8 cellular contexts compared by ENCODE assay signal in genomic region chr9:214488-215448, GRCh38. TPM values are rescaled to one million over a fixed set of nuclear protein-coding genes. Genes with fewer than 3 reads are reported as not detected.
DNase-seq lines count a peak whose midpoint lies in the region; ATAC-seq, FAIRE-seq and TF ChIP-seq lines count a peak whose summit lies in the region.

TSS of gene DOCK8 (plus strand) at chr9:214865. CDS start at chr9:214977, 112 bp downstream.

- TF ChIP-seq CTCF in 22Rv1 (IDR thresholded peaks at IDR 0.05) (peak; percentile 80), psoas muscle (IDR thresholded peaks at IDR 0.05) (peak; percentile 25)

- DNase-seq in OCI-M1 (lab: John Stamatoyannopoulos, UW) (peak; percentile 84), Right ventricle myocardium inferior (ENCODE audit: missing footprints) (peak; percentile 94), psoas muscle (peak; percentile 65 to 81), urothelium cell line (ENCODE audit: low spot score) (peak; percentile 74)
- DNase-seq in activated T-helper 9 cell treated with anti-CD3 and anti-CD28 coated beads, Interleukin-2, amount 50 U/mL, for 16 hours (ENCODE audit: low read depth) = peak; percentile 47

- H3K4me3 ChIP-seq in psoas muscle = peak within 1 kb of the TSS; percentile 72

- H3K27ac ChIP-seq in 22Rv1 (peak within 1 kb of the TSS; percentile 78), psoas muscle (peak within 1 kb of the TSS; percentile 50)

- no peaks in the 10 kb centered on the region for H3K9me3 ChIP-seq in psoas muscle

- H3K36me3 ChIP-seq in psoas muscle (ENCODE audit: insufficient read depth in 1 of 2, low read depth in 1 of 2) = no peaks in the 10 kb centered on the region

- peak; percentile 14 for TF ChIP-seq POLR2A in GM18526 (IDR thresholded peaks at IDR 0.05; ENCODE audit: extremely low read depth, insufficient read length)

- H3K4me1 ChIP-seq in psoas muscle = no peaks in the 10 kb centered on the region

- 1% methylated on average over 95 to 116 of the region's 116 CpGs for WGBS in psoas muscle, 3 donors

- intact Hi-C loops in Right ventricle myocardium inferior (cut with DNase I) (no loop called here), psoas muscle (cut with DNase I) (no loop called here)

- ATAC-seq in HG03066 (IDR thresholded peaks at IDR 0.05; ENCODE audit: low read depth, unreplicated experiment) (peak; percentile 81), Right ventricle myocardium inferior (peak; percentile 90), psoas muscle (peak; percentile 72 to 96 (median 86))

- no peak for FAIRE-seq in urothelium cell line (lab: Jason Lieb, UNC)

- peaks cover 0 to 29% (median 0%) of the 10 kb centered on the region in 3 donors for H3K27me3 ChIP-seq in psoas muscle (ENCODE audit: insufficient read depth in 3 of 3, low read length in 2 of 3)

RNA-seq across cellular contexts. Expression of gene DOCK8, which starts in this region (rescaled TPM):
- 6.1 TPM for total RNA-seq in Right ventricle myocardium inferior
- total RNA-seq in psoas muscle = 1 to 10 TPM; 2.0 to 2.8 (median 2.5) TPM
- under 1 TPM; 0.32 to 0.82 (median 0.56) TPM for polyA plus RNA-seq in psoas muscle

Comparison
In these comparisons a context has a peak if more than half of its experiments do, and no peak if none do; other contexts are left out.
1. Peak in every context shown above with its lines: DNase-seq, ATAC-seq, H3K4me3 ChIP-seq and H3K27ac ChIP-seq.